Comparison of ENCODE assay signal across 28 cellular contexts in the genomic region with DNA sequence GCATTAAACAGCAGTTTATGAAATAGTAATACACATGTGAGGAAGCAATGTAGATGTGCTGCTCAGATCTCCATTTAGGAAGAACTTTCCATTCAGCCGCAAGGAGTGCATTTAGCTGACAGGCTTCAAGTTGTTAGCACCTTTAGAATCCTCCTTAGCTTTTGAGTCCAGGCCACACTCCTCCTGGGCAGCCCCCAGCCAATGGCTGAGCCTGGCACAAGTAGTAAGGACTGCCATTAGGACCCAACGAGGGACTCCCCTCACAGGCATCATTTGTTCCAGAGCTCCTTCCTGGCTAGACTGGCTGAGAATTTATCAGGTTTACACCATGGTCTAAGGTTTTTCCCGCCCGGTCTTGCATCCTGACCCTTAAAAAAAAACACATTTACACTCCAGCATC.
"Had no signal": no experiment of that assay in that cellular context is flagged by ENCODE, and none has a peak within 500 bp of the region (broad histone marks: within the 10 kb centered on the region; RNA-seq: fewer than 3 reads in every experiment).

No MANE protein-coding gene starts in this region.

- DNase-seq: islet precursor cell; left ventricle myocardium inferior; mesendoderm; naive B cell; natural killer cell; nephron progenitor cell; occipital lobe; psoas muscle; right lobe of liver; stimulated activated CD4-positive, alpha-beta T cell treated with anti-CD3 and anti-CD28 coated beads, Interleukin-1b, Interleukin-23, amount 100 ng/mL, for 48 hours; stimulated activated CD4-positive, alpha-beta T cell treated with anti-CD3 and anti-CD28 coated beads, Interleukin-2, amount 100 ng/mL, for 48 hours; stimulated activated CD4-positive, alpha-beta T cell treated with anti-CD3 and anti-CD28 coated beads, Interleukin-4, amount 100 ng/mL, for 4 hours; stimulated activated CD8-positive, alpha-beta memory T cell treated with anti-CD3 and anti-CD28 coated beads, Interleukin-4, amount 100 ng/mL, for 48 hours; stimulated activated naive CD8-positive, alpha-beta T cell treated with anti-CD3 and anti-CD28 coated beads, Interleukin-15, Interleukin-2, amounts not matched to agents 100 U/mL and 50 U/mL, for 24 hours; stomach; testis; thyroid gland; transverse colon; upper lobe of left lung had no signal

- H3K27ac Mint-ChIP-seq: mesothelial cell of epicardium; naive B cell; natural killer cell; nephron progenitor cell; neural progenitor cell; stimulated activated memory B cell treated with anti-CD40 and anti-IgM and Interleukin-4, amounts not matched to agents 10 μg/mL and 1 μg/mL and 100 μg/mL, for 72 hours had no signal

- ATAC-seq: natural killer cell; psoas muscle; right lobe of liver; stimulated activated memory B cell treated with anti-CD40 and anti-IgM and Interleukin-4, amounts not matched to agents 10 μg/mL and 1 μg/mL and 100 μg/mL, for 72 hours; stimulated activated naive CD8-positive, alpha-beta T cell treated with anti-CD3 and anti-CD28 coated beads, Interleukin-15, Interleukin-2, amounts not matched to agents 100 U/mL and 50 U/mL, for 24 hours had no signal

- H3K79me2 ChIP-seq: parathyroid adenoma had no signal

- H3K9me3 ChIP-seq: left ventricle myocardium inferior, neutrophil, psoas muscle, right atrium auricular region, right lobe of liver, stomach, testis, thyroid gland, transverse colon, upper lobe of left lung, vagina had no signal

- H3K36me3 ChIP-seq: left ventricle myocardium inferior, neural progenitor cell, neutrophil, right atrium auricular region, right lobe of liver, stomach, thyroid gland, transverse colon, upper lobe of left lung, vagina had no signal

- H3K4me1 Mint-ChIP-seq: naive B cell; natural killer cell; nephron progenitor cell; neural progenitor cell; stimulated activated memory B cell treated with anti-CD40 and anti-IgM and Interleukin-4, amounts not matched to agents 10 μg/mL and 1 μg/mL and 100 μg/mL, for 72 hours had no signal

- H3K27me3 Mint-ChIP-seq: naive B cell; stimulated activated memory B cell treated with anti-CD40 and anti-IgM and Interleukin-4, amounts not matched to agents 10 μg/mL and 1 μg/mL and 100 μg/mL, for 72 hours had no signal

- H3K27ac ChIP-seq: left ventricle myocardium inferior, neural progenitor cell, neutrophil, parathyroid adenoma, psoas muscle, right atrium auricular region, right lobe of liver, stomach, testis, thyroid gland, transverse colon, upper lobe of left lung, vagina had no signal

- H3K4me3 Mint-ChIP-seq: mesothelial cell of epicardium; naive B cell; natural killer cell; nephron progenitor cell; neural progenitor cell; stimulated activated memory B cell treated with anti-CD40 and anti-IgM and Interleukin-4, amounts not matched to agents 10 μg/mL and 1 μg/mL and 100 μg/mL, for 72 hours had no signal

- H3K9me3 Mint-ChIP-seq: naive B cell, natural killer cell, nephron progenitor cell, neural progenitor cell had no signal

- H3K9ac ChIP-seq: neural progenitor cell, parathyroid adenoma had no signal

- H3K4me2 ChIP-seq: neural progenitor cell, smooth muscle cell had no signal

- H2AFZ ChIP-seq: neural progenitor cell, parathyroid adenoma had no signal

- H3K36me3 Mint-ChIP-seq: naive B cell; natural killer cell; stimulated activated memory B cell treated with anti-CD40 and anti-IgM and Interleukin-4, amounts not matched to agents 10 μg/mL and 1 μg/mL and 100 μg/mL, for 72 hours had no signal

- H3K4me1 ChIP-seq: left ventricle myocardium inferior, neural progenitor cell, parathyroid adenoma, psoas muscle, right atrium auricular region, right lobe of liver, stomach, testis, thyroid gland, transverse colon, upper lobe of left lung, vagina had no signal

- H3K4me3 ChIP-seq: left ventricle myocardium inferior, lung, neural progenitor cell, psoas muscle, right atrium auricular region, right lobe of liver, smooth muscle cell, stomach, testis, thyroid gland, transverse colon, upper lobe of left lung, vagina had no signal

- H3K27me3 ChIP-seq: neural progenitor cell, neutrophil, right atrium auricular region, right lobe of liver, stomach, testis, thyroid gland, transverse colon, upper lobe of left lung, vagina had no signal
